Comparison of ENCODE assay signal across 8 cellular contexts in the genomic region with DNA sequence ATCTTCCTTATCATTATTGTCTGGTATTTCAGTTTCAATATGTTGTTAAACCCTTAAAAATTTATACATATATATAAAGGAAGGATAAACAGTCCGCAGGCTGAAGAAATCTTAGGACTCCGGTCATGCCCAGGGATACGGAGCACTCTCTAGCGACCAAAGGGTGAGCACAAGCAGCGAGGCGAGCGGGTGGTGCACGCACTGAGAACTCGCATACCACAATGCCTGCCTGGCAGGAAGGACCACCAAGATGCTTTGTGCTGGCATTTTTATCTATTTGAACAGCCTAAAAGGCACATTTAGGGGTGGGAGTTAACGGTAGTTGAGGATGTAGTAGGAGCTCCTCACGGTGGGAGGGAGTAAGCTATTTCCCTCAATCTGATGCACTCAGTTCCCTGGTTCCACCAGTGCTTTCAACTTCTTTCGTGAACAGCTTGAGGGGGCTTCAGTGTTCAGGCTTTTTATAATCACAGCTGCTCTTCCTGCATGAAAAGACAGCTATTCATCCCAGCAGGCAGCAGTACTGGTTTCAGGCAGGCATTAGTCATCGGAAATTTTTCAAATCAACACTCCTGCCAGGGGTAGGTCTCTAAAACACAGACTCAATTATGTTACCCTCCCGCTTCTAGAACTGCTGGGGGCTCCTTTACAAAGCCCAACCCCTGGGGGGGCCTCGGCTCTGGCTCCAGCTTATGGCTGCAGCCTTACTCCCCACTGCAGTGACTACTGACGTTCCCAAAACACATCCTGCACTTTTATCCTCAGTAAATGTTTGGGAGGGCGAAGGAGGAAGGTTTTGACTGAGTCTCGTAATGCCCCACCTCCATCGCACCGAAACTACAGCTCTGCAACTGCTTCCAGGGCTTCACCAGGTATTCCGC. TPM values are rescaled to one million over a fixed set of nuclear protein-coding genes. Genes with fewer than 3 reads are reported as not detected.
A peak's percentile ranks its signal among the peaks of the same experiment; 100 is the strongest.
DNase-seq lines count a peak whose midpoint lies in the region; ATAC-seq and TF ChIP-seq lines count a peak whose summit lies in the region.

No MANE protein-coding gene starts in this region.

- DNase-seq in activated naive CD4-positive, alpha-beta T cell treated with anti-CD3 and anti-CD28 coated beads, Interleukin-2, amount 50 U/mL, for 72 hours (ENCODE audit: low spot score in 2 of 2) = no peak
- no peak for DNase-seq in activated naive CD4-positive, alpha-beta T cell treated with Interleukin-2 at 50 U/mL for 16 hours
- DNase-seq in lung (ENCODE audit: low spot score) = no peak
- DNase-seq in type B pancreatic cell (ENCODE audit: extremely low spot score, unreplicated experiment) = no peak
- no peak for DNase-seq in GDM1 (lab: John Stamatoyannopoulos, UW)
- no peak for DNase-seq in NCI-H1436 treated with DMSO at 0.1 percent for 48 hours (lab: John Stamatoyannopoulos, UW)
- no peak for DNase-seq in effector CD4-positive, alpha-beta T cell

- TF ChIP-seq CTCF in lung (IDR thresholded peaks at IDR 0.05; ENCODE audit: control extremely low read depth, extremely low read depth) (no peak), type B pancreatic cell (conservative IDR thresholded peaks at IDR 0.05) (no peak)

- H3K36me3 Mint-ChIP-seq in activated naive CD4-positive, alpha-beta T cell treated with anti-CD3 and anti-CD28 coated beads, Interleukin-2, amount 50 U/mL, for 72 hours = peaks cover 9 to 28% of the 10 kb centered on the region in 2 donors
- peaks cover 18% of the 10 kb centered on the region for H3K36me3 Mint-ChIP-seq in type B pancreatic cell

- ATAC-seq in activated naive CD4-positive, alpha-beta T cell treated with anti-CD3 and anti-CD28 coated beads, Interleukin-2, amount 50 U/mL, for 72 hours = peak; percentile 62
- peak; percentile 15 for ATAC-seq in lung (ENCODE audit: insufficient read depth, low FRiP score)

- WGBS in lung, 2 donors = 66 to 76% methylated on average over 21 of the region's 21 CpGs

- no peaks in the 10 kb centered on the region for H3K9me3 Mint-ChIP-seq in activated naive CD4-positive, alpha-beta T cell treated with anti-CD3 and anti-CD28 coated beads, Interleukin-2, amount 50 U/mL, for 72 hours
- H3K9me3 Mint-ChIP-seq in type B pancreatic cell = no peaks in the 10 kb centered on the region

- H3K27ac ChIP-seq in cingulate gyrus (ENCODE audit: low read depth, low read length) (peak overlapping the region; percentile 87), lung (ENCODE audit: low read depth in 1 of 2, low read length in 1 of 2) (peak overlapping the region; percentile 45 to 80)

- peak overlapping the region; percentile 74 for H3K4me3 Mint-ChIP-seq in type B pancreatic cell

- peak overlapping the region; percentile 71 to 79 for H3K27ac Mint-ChIP-seq in activated naive CD4-positive, alpha-beta T cell treated with anti-CD3 and anti-CD28 coated beads, Interleukin-2, amount 50 U/mL, for 72 hours
- peak overlapping the region; percentile 83 for H3K27ac Mint-ChIP-seq in type B pancreatic cell

- H3K4me3 ChIP-seq in lung = no peak overlapping the region

- peaks cover 0 to 6% of the 10 kb centered on the region in 2 donors for H3K36me3 ChIP-seq in lung (ENCODE audit: control insufficient read depth in 2 of 2, insufficient read depth in 2 of 2, low read length in 2 of 2)

- peaks cover 34% of the 10 kb centered on the region for H3K4me1 Mint-ChIP-seq in type B pancreatic cell (ENCODE audit: unreplicated experiment)

- H3K9me3 ChIP-seq in lung (ENCODE audit: control insufficient read depth in 2 of 2, insufficient read depth in 1 of 2, low read length in 1 of 2) = no peaks in the 10 kb centered on the region

- no peaks in the 10 kb centered on the region for H3K27me3 ChIP-seq in lung (ENCODE audit: control insufficient read depth, insufficient read depth)

- H3K4me1 ChIP-seq in lung (ENCODE audit: control insufficient read depth in 2 of 2, insufficient read depth in 2 of 2, low read length in 2 of 2) = peaks cover 20 to 21% of the 10 kb centered on the region in 2 donors

- no peaks in the 10 kb centered on the region for H3K27me3 Mint-ChIP-seq in type B pancreatic cell

RNA-seq across cellular contexts. Expression of gene POLDIP3, which starts 6.0 kb away (rescaled TPM):
- total RNA-seq in activated naive CD4-positive, alpha-beta T cell treated with anti-CD3 and anti-CD28 coated beads, Interleukin-2, amount 50 U/mL, for 72 hours = 100 to 1,000 TPM in 1 of 2 donors, 10 to 100 TPM in 1; 71.9 to 126 TPM
- total RNA-seq in lung = 10 to 100 TPM; 41.1 to 62.1 TPM
- 10 to 100 TPM; 20.5 to 44.3 TPM for polyA plus RNA-seq in lung
- total RNA-seq in type B pancreatic cell (ENCODE audit: low replicate concordance) = 75.6 and 86.9 TPM in 2 replicates

RNA-seq across cellular contexts. Expression of gene ATP5MGL, which starts 31.7 kb away (rescaled TPM):
- total RNA-seq in activated naive CD4-positive, alpha-beta T cell treated with anti-CD3 and anti-CD28 coated beads, Interleukin-2, amount 50 U/mL, for 72 hours = 1 to 10 TPM in 1 of 2 donors, under 1 TPM in 1; 0.89 to 1.4 TPM
- 1 to 10 TPM in 1 of 2 donors, under 1 TPM in 1; 0.82 to 1.1 TPM for total RNA-seq in lung
- polyA plus RNA-seq in lung = under 1 TPM in 1 of 2 donors, not detected in 1; 0.16 TPM
- 0.86 and 1.1 TPM in 2 replicates for total RNA-seq in type B pancreatic cell (ENCODE audit: low replicate concordance)

RNA-seq across cellular contexts. Expression of gene CYB5R3, which starts 40.5 kb away (rescaled TPM):
- 10 to 100 TPM; 49.7 to 84.6 TPM for total RNA-seq in activated naive CD4-positive, alpha-beta T cell treated with anti-CD3 and anti-CD28 coated beads, Interleukin-2, amount 50 U/mL, for 72 hours
- total RNA-seq in lung (100 to 1,000 TPM in 1 of 2 donors, 10 to 100 TPM in 1; 90.2 to 265 TPM), type B pancreatic cell (ENCODE audit: low replicate concordance) (89.3 and 102 TPM in 2 replicates)
- 100 to 1,000 TPM; 122 to 190 TPM for polyA plus RNA-seq in lung

RNA-seq across cellular contexts. Expression of gene SERHL2, which starts 55.0 kb away (rescaled TPM):
- total RNA-seq in activated naive CD4-positive, alpha-beta T cell treated with anti-CD3 and anti-CD28 coated beads, Interleukin-2, amount 50 U/mL, for 72 hours = 1 to 10 TPM; 1.2 to 1.9 TPM
- total RNA-seq in lung = 1 to 10 TPM; 2.7 to 3.3 TPM
- 1 to 10 TPM; 1.7 to 2.6 TPM for polyA plus RNA-seq in lung
- total RNA-seq in type B pancreatic cell (ENCODE audit: low replicate concordance) = 2.8 and 3.9 TPM in 2 replicates
